In the genomic region with DNA sequence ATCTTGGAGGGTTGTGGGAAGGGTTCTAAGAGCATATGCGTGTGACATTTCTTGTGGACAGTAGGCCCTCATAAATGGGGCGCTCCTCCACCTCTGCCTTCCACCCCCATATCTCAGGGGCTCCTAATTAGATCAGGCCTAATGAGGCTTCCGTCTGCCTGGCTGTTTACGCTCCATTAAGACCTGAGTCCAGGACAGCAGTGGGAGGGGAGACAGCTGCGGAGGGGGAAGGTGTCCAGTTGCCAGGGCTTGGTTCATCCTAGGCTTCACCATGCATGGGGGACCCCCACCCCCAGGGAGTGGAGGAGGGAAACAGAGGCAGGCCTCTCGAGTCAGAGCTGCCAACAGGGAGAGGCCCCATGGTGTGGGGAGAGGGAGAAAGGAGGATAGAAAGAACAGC, we compare ENCODE assay signal across 35 cellular contexts. TPM values are rescaled to one million over a fixed set of nuclear protein-coding genes. Genes with fewer than 3 reads are reported as not detected.
"Had no signal": no experiment of that assay in that cellular context is flagged by ENCODE, and none has a peak within 500 bp of the region (broad histone marks: within the 10 kb centered on the region; RNA-seq: fewer than 3 reads in every experiment).

No MANE protein-coding gene starts in this region.

- H3K4me1 Mint-ChIP-seq: activated CD4-positive, alpha-beta T cell treated with anti-CD3 and anti-CD28 coated beads for 36 hours; activated CD4-positive, alpha-beta T cell treated with anti-CD3 and anti-CD28 coated beads, Interleukin-2, amount 10 ng/mL, durations not matched to agents 24 days and 14 days; activated CD8-positive, alpha-beta memory T cell treated with anti-CD3 and anti-CD28 coated beads, Interleukin-2, amount 10 ng/mL, durations not matched to agents 7 days and 5 days; activated naive CD4-positive, alpha-beta T cell treated with anti-CD3 and anti-CD28 coated beads, Interleukin-2, amount 50 U/mL, for 24 hours; activated naive CD8-positive, alpha-beta T cell treated with anti-CD3 and anti-CD28 coated beads for 36 hours; activated naive CD8-positive, alpha-beta T cell treated with anti-CD3 and anti-CD28 coated beads, Interleukin-2, amount 50 U/mL, for 24 hours had no signal

- H3K36me3 Mint-ChIP-seq: activated CD4-positive, alpha-beta memory T cell treated with anti-CD3 and anti-CD28 coated beads for 36 hours; activated CD8-positive, alpha-beta memory T cell treated with anti-CD3 and anti-CD28 coated beads, Interleukin-2, amount 10 ng/mL, durations not matched to agents 7 days and 5 days; activated naive CD4-positive, alpha-beta T cell treated with anti-CD3 and anti-CD28 coated beads, Interleukin-2, amount 50 U/mL, for 24 hours; activated naive CD8-positive, alpha-beta T cell treated with anti-CD3 and anti-CD28 coated beads for 36 hours; brain had no signal

- H3K27ac ChIP-seq: ascending aorta, breast epithelium, cardiac muscle cell, colonic mucosa, epithelial cell of prostate, esophagus squamous epithelium, gastroesophageal sphincter had no signal

- H3K4me3 ChIP-seq: ascending aorta, breast epithelium, cardiac muscle cell, colonic mucosa, esophagus squamous epithelium, gastroesophageal sphincter had no signal

- H3K27me3 ChIP-seq: ascending aorta, breast epithelium, cardiac muscle cell, colonic mucosa had no signal

- H3K36me3 ChIP-seq: ascending aorta, breast epithelium, cardiac muscle cell, colonic mucosa, esophagus squamous epithelium, gastroesophageal sphincter had no signal

- DNase-seq: activated CD4-positive, alpha-beta memory T cell treated with anti-CD3 and anti-CD28 coated beads for 36 hours; activated CD4-positive, alpha-beta T cell treated with anti-CD3 and anti-CD28 coated beads for 36 hours; activated CD4-positive, alpha-beta T cell treated with anti-CD3 and anti-CD28 coated beads, Interleukin-2, amount 10 ng/mL, durations not matched to agents 24 days and 14 days; activated CD4-positive, CD25-positive, alpha-beta regulatory T cell; activated CD4-positive, CD25-positive, alpha-beta regulatory T cell treated with anti-CD3 and anti-CD28 coated beads, Interleukin-2, amount 50 U/mL, for 72 hours; activated CD8-positive, alpha-beta memory T cell treated with anti-CD3 and anti-CD28 coated beads, Interleukin-2, amount 10 ng/mL, durations not matched to agents 7 days and 5 days; activated CD8-positive, alpha-beta memory T cell treated with anti-CD3 and anti-CD28 coated beads, Interleukin-2, amount 50 U/mL, for 4 hours; activated CD8-positive, alpha-beta T cell treated with anti-CD3 and anti-CD28 coated beads, Interleukin-2, amount 10 ng/mL, durations not matched to agents 7 days and 5 days; activated effector memory CD4-positive, alpha-beta T cell treated with anti-CD3 and anti-CD28 coated beads, Interleukin-2, amount 50 U/mL, for 16 hours; activated naive CD4-positive, alpha-beta T cell treated with anti-CD3 and anti-CD28 coated beads for 36 hours; activated naive CD8-positive, alpha-beta T cell treated with anti-CD3 and anti-CD28 coated beads for 36 hours; activated naive CD8-positive, alpha-beta T cell treated with anti-CD3 and anti-CD28 coated beads, Interleukin-2, amount 50 U/mL, for 24 hours; activated T-cell treated with anti-CD3 and anti-CD28 coated beads, Interleukin-2, amount 50 U/mL, for 1 hour; activated T-cell treated with anti-CD3 and anti-CD28 coated beads, Interleukin-2, amount 50 U/mL, for 48 hours; central memory CD4-positive, alpha-beta T cell; cerebellar nuclear complex; colonic mucosa; effector CD8-positive, alpha-beta T cell; esophagus squamous epithelium; foreskin melanocyte; head of caudate nucleus; T-helper 2 cell had no signal

- H3K4me1 ChIP-seq: ascending aorta, breast epithelium, colonic mucosa, esophagus squamous epithelium, gastroesophageal sphincter had no signal

- H3K9me3 Mint-ChIP-seq: activated CD4-positive, alpha-beta memory T cell treated with anti-CD3 and anti-CD28 coated beads for 36 hours; activated CD4-positive, alpha-beta T cell treated with anti-CD3 and anti-CD28 coated beads, Interleukin-2, amount 10 ng/mL, durations not matched to agents 24 days and 14 days; activated naive CD4-positive, alpha-beta T cell treated with anti-CD3 and anti-CD28 coated beads for 36 hours; activated naive CD4-positive, alpha-beta T cell treated with anti-CD3 and anti-CD28 coated beads, Interleukin-2, amount 50 U/mL, for 24 hours; activated naive CD8-positive, alpha-beta T cell treated with anti-CD3 and anti-CD28 coated beads for 36 hours; activated naive CD8-positive, alpha-beta T cell treated with anti-CD3 and anti-CD28 coated beads, Interleukin-2, amount 50 U/mL, for 24 hours; activated T-helper 1 cell treated with anti-CD3 and anti-CD28 coated beads, Interleukin-12 subunit alpha, Interleukin-12 subunit beta, Interleukin-2, Interleukin-4 antibody, amounts not matched to agents 30 ng/mL and 10 ng/mL and 1 ng/mL, durations not matched to agents 14 hours and 24 hours and 36 hours; activated T-helper 2 cell treated with anti-CD3 and anti-CD28 coated beads, Interferon-gamma antibody, Interleukin-2, Interleukin-4, amounts not matched to agents 10 μg/mL and 5 μg/mL and 100 μg/mL, durations not matched to agents 14 hours and 24 hours and 36 hours had no signal

- H3K9me3 ChIP-seq: ascending aorta, breast epithelium, colonic mucosa, esophagus squamous epithelium, gastroesophageal sphincter had no signal

- ATAC-seq: activated CD4-positive, alpha-beta T cell treated with anti-CD3 and anti-CD28 coated beads for 36 hours; activated CD8-positive, alpha-beta memory T cell treated with anti-CD3 and anti-CD28 coated beads, Interleukin-2, amount 10 ng/mL, durations not matched to agents 7 days and 5 days; activated CD8-positive, alpha-beta T cell treated with anti-CD3 and anti-CD28 coated beads, Interleukin-2, amount 10 ng/mL, durations not matched to agents 7 days and 5 days; activated naive CD8-positive, alpha-beta T cell treated with anti-CD3 and anti-CD28 coated beads, Interleukin-2, amount 50 U/mL, for 24 hours; gastroesophageal sphincter had no signal

- H3K4me3 Mint-ChIP-seq: activated CD4-positive, alpha-beta memory T cell treated with anti-CD3 and anti-CD28 coated beads for 36 hours; activated CD4-positive, alpha-beta T cell treated with anti-CD3 and anti-CD28 coated beads for 36 hours; activated CD4-positive, alpha-beta T cell treated with anti-CD3 and anti-CD28 coated beads, Interleukin-2, amount 10 ng/mL, durations not matched to agents 24 days and 14 days; activated CD8-positive, alpha-beta memory T cell treated with anti-CD3 and anti-CD28 coated beads, Interleukin-2, amount 10 ng/mL, durations not matched to agents 7 days and 5 days; activated CD8-positive, alpha-beta T cell treated with anti-CD3 and anti-CD28 coated beads, Interleukin-2, amount 10 ng/mL, durations not matched to agents 7 days and 5 days; activated naive CD4-positive, alpha-beta T cell treated with anti-CD3 and anti-CD28 coated beads for 36 hours; activated naive CD4-positive, alpha-beta T cell treated with anti-CD3 and anti-CD28 coated beads, Interleukin-2, amount 50 U/mL, for 24 hours; activated naive CD8-positive, alpha-beta T cell treated with anti-CD3 and anti-CD28 coated beads for 36 hours; activated naive CD8-positive, alpha-beta T cell treated with anti-CD3 and anti-CD28 coated beads, Interleukin-2, amount 50 U/mL, for 24 hours; activated T-helper 1 cell treated with anti-CD3 and anti-CD28 coated beads, Interleukin-12 subunit alpha, Interleukin-12 subunit beta, Interleukin-2, Interleukin-4 antibody, amounts not matched to agents 30 ng/mL and 10 ng/mL and 1 ng/mL, durations not matched to agents 14 hours and 24 hours and 36 hours; brain had no signal

- H3K27ac Mint-ChIP-seq: activated CD4-positive, alpha-beta memory T cell treated with anti-CD3 and anti-CD28 coated beads for 36 hours; activated CD4-positive, alpha-beta T cell treated with anti-CD3 and anti-CD28 coated beads for 36 hours; activated CD4-positive, alpha-beta T cell treated with anti-CD3 and anti-CD28 coated beads, Interleukin-2, amount 10 ng/mL, durations not matched to agents 24 days and 14 days; activated CD8-positive, alpha-beta memory T cell treated with anti-CD3 and anti-CD28 coated beads, Interleukin-2, amount 10 ng/mL, durations not matched to agents 7 days and 5 days; activated CD8-positive, alpha-beta T cell treated with anti-CD3 and anti-CD28 coated beads, Interleukin-2, amount 10 ng/mL, durations not matched to agents 7 days and 5 days; activated naive CD4-positive, alpha-beta T cell treated with anti-CD3 and anti-CD28 coated beads for 36 hours; activated naive CD4-positive, alpha-beta T cell treated with anti-CD3 and anti-CD28 coated beads, Interleukin-2, amount 50 U/mL, for 24 hours; activated naive CD8-positive, alpha-beta T cell treated with anti-CD3 and anti-CD28 coated beads, Interleukin-2, amount 50 U/mL, for 24 hours; activated T-helper 1 cell treated with anti-CD3 and anti-CD28 coated beads, Interleukin-12 subunit alpha, Interleukin-12 subunit beta, Interleukin-2, Interleukin-4 antibody, amounts not matched to agents 30 ng/mL and 10 ng/mL and 1 ng/mL, durations not matched to agents 14 hours and 24 hours and 36 hours; activated T-helper 2 cell treated with anti-CD3 and anti-CD28 coated beads, Interferon-gamma antibody, Interleukin-2, Interleukin-4, amounts not matched to agents 10 μg/mL and 5 μg/mL and 100 μg/mL, durations not matched to agents 14 hours and 24 hours and 36 hours had no signal

RNA-seq across cellular contexts. Expression of a gene that starts 9.3 kb away (rescaled TPM):
- total RNA-seq: activated CD4-positive, alpha-beta memory T cell treated with anti-CD3 and anti-CD28 coated beads for 36 hours; activated CD4-positive, alpha-beta T cell treated with anti-CD3 and anti-CD28 coated beads for 36 hours; activated CD4-positive, alpha-beta T cell treated with anti-CD3 and anti-CD28 coated beads, Interleukin-2, amount 10 ng/mL, durations not matched to agents 24 days and 14 days; activated CD8-positive, alpha-beta memory T cell treated with anti-CD3 and anti-CD28 coated beads for 36 hours; activated CD8-positive, alpha-beta memory T cell treated with anti-CD3 and anti-CD28 coated beads, Interleukin-2, amount 10 ng/mL, durations not matched to agents 7 days and 5 days; activated CD8-positive, alpha-beta T cell treated with anti-CD3 and anti-CD28 coated beads, Interleukin-2, amount 10 ng/mL, durations not matched to agents 7 days and 5 days; activated naive CD4-positive, alpha-beta T cell treated with anti-CD3 and anti-CD28 coated beads for 36 hours; activated naive CD8-positive, alpha-beta T cell treated with anti-CD3 and anti-CD28 coated beads for 36 hours; activated T-helper 1 cell treated with anti-CD3 and anti-CD28 coated beads, Interleukin-12 subunit alpha, Interleukin-12 subunit beta, Interleukin-2, Interleukin-4 antibody, amounts not matched to agents 30 ng/mL and 10 ng/mL and 1 ng/mL, durations not matched to agents 14 hours and 24 hours and 36 hours; activated T-helper 2 cell treated with anti-CD3 and anti-CD28 coated beads, Interferon-gamma antibody, Interleukin-2, Interleukin-4, amounts not matched to agents 10 μg/mL and 5 μg/mL and 100 μg/mL, durations not matched to agents 14 hours and 24 hours and 36 hours; fibroblast of lung; fibroblast of villous mesenchyme; T-helper 1 cell treated with Interleukin-12 subunit alpha and Interleukin-12 subunit beta and Interleukin-4 antibody, amounts not matched to agents 30 ng/mL and 1 ng/mL, for 36 hours had no signal
